ENCODE assay signal across 8 cellular contexts in the genomic region with DNA sequence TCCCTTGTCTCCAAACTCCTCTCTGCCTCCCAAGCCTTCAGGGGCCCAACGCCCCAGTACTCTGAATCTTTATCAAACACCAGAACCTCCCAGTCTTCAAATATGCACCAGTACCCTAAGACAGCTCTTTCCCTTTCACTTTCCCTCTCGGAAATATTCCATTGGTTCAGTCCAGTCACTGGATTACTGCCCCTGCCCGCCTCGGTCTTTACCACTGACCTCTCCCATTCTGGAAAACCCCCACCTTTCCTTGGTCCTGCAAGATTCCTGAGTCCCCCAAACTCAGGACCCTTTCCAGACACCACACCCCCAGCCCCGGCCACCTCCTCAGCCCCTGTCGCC. TPM values are rescaled to one million over a fixed set of nuclear protein-coding genes. Genes with fewer than 3 reads are reported as not detected.
A peak's percentile ranks its signal among the peaks of the same experiment; 100 is the strongest.
DNase-seq lines count a peak whose midpoint lies in the region; ATAC-seq and TF ChIP-seq lines count a peak whose summit lies in the region.

No MANE protein-coding gene starts in this region.

- H3K36me3 Mint-ChIP-seq in activated CD8-positive, alpha-beta T cell treated with anti-CD3 and anti-CD28 coated beads for 36 hours (ENCODE audit: low read depth): peaks cover 52% of the 10 kb centered on the region

- H3K27ac Mint-ChIP-seq in activated CD8-positive, alpha-beta T cell treated with anti-CD3 and anti-CD28 coated beads for 36 hours: peak overlapping the region; percentile 95

- intact Hi-C loops in activated CD8-positive, alpha-beta T cell treated with anti-CD3 and anti-CD28 coated beads for 36 hours (cut with micrococcal nuclease): no loop called here
- intact Hi-C loops in Right ventricle myocardium superior (cut with DNase I): no loop called here

- DNase-seq in NCI-H748 (lab: John Stamatoyannopoulos, UW; ENCODE audit: unreplicated experiment) (peak; percentile 31), NCI-H748 treated with DMSO at 0.1 percent for 48 hours (lab: John Stamatoyannopoulos, UW) (no peak), Right ventricle myocardium superior (no peak), pons (ENCODE audit: low spot score) (peak; percentile 29), GM19240 (ENCODE audit: insufficient read length, low spot score) (no peak)
- no peak for DNase-seq in activated CD8-positive, alpha-beta T cell treated with anti-CD3 and anti-CD28 coated beads for 36 hours
- DNase-seq in activated CD8-positive, alpha-beta memory T cell treated with anti-CD3 and anti-CD28 coated beads, Interleukin-2, amount 50 U/mL, for 48 hours: no peak

- POLR2A ChIA-PET in activated CD8-positive, alpha-beta T cell treated with anti-CD3 and anti-CD28 coated beads for 36 hours (lab: Charles Lee): interaction anchor here (1.6 kb wide), 1 partner anchor 37 kb away, joined by 7 read pairs; a partner anchor contains a TSS

- H3K4me3 Mint-ChIP-seq in activated CD8-positive, alpha-beta T cell treated with anti-CD3 and anti-CD28 coated beads for 36 hours: peak overlapping the region; percentile 98

- H3K27me3 Mint-ChIP-seq in activated CD8-positive, alpha-beta T cell treated with anti-CD3 and anti-CD28 coated beads for 36 hours: no peaks in the 10 kb centered on the region

- H3K4me1 Mint-ChIP-seq in activated CD8-positive, alpha-beta T cell treated with anti-CD3 and anti-CD28 coated beads for 36 hours (ENCODE audit: low read depth): peaks cover 59% of the 10 kb centered on the region

- no peak for ATAC-seq in activated CD8-positive, alpha-beta T cell treated with anti-CD3 and anti-CD28 coated beads for 36 hours
- ATAC-seq in Right ventricle myocardium superior (ENCODE audit: poor library complexity) (peak; percentile 22), GM21737 (IDR thresholded peaks at IDR 0.05; ENCODE audit: unreplicated experiment) (no peak)

- CTCF ChIA-PET in activated CD8-positive, alpha-beta T cell treated with anti-CD3 and anti-CD28 coated beads for 36 hours (lab: Charles Lee): interaction anchor here (1.0 to 1.7 kb wide), 2 partner anchors 12 to 72 kb away, joined by 3 to 6 read pairs; no protein-coding TSS in a partner anchor

- H3K9me3 Mint-ChIP-seq in activated CD8-positive, alpha-beta T cell treated with anti-CD3 and anti-CD28 coated beads for 36 hours: peaks cover 6% of the 10 kb centered on the region

- TF ChIP-seq CTCF in activated CD8-positive, alpha-beta T cell treated with anti-CD3 and anti-CD28 coated beads for 36 hours (IDR thresholded peaks at IDR 0.05): no peak

RNA-seq across cellular contexts. Expression of a gene that starts 0.7 kb away (rescaled TPM):
- 10 to 100 TPM; 27.4 to 30.8 TPM for total RNA-seq in activated CD8-positive, alpha-beta T cell treated with anti-CD3 and anti-CD28 coated beads for 36 hours
- 34.8 TPM for total RNA-seq in Right ventricle myocardium superior

RNA-seq across cellular contexts. Expression of a gene that starts 37.1 kb away (rescaled TPM):
- total RNA-seq in activated CD8-positive, alpha-beta T cell treated with anti-CD3 and anti-CD28 coated beads for 36 hours: 100 to 1,000 TPM; 481 to 484 TPM
- total RNA-seq in Right ventricle myocardium superior: 475 TPM

Comparison
In these comparisons a context has a peak if more than half of its experiments do, and no peak if none do; other contexts are left out.
1. DNase-seq: peak in NCI-H748 (single experiment) and pons (single experiment); none in NCI-H748 treated with DMSO at 0.1 percent for 48 hours (single experiment), activated CD8-positive, alpha-beta T cell treated with anti-CD3 and anti-CD28 coated beads for 36 hours (single experiment), Right ventricle myocardium superior (single experiment), GM19240 (single experiment) and activated CD8-positive, alpha-beta memory T cell treated with anti-CD3 and anti-CD28 coated beads, Interleukin-2, amount 50 U/mL, for 48 hours (single experiment).